Comparison of ENCODE assay signal across 8 cellular contexts in the genomic region with DNA sequence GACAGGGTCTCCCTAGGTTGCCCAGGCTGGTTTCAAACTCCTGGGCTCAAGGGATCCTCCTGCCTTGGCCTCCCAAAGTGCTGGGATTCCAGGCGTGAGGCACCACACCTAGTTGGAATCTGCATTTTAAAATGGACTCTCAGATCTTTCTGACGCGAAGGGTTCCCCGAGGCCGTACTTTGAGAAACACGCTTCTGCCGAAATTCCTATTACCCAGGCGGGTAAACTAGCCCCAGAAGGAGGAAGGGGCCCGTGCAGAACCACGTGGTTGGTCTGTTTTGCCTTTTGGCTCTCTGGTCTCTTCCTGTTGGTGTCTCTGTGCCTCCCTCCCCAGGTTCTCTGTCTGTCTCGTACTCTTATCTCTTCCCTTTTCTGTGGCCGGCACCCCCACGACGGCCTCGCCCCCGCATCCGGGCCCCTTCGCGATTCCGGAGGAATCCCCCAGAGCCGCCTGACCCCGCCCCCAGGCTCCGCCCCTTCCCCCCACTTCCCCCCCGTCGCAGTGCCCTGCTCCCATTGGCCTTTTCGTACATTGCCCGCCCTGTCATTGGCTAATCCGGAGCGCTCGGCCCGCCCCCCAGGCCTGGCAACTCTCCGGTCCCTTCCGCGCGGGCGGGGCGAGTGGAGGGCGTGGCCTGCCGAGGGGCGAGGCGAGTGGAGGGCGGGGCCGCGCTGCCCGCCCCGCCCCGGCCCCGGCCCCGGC. TPM values are rescaled to one million over a fixed set of nuclear protein-coding genes. Genes with fewer than 3 reads are reported as not detected.
DNase-seq lines count a peak whose midpoint lies in the region; ATAC-seq and TF ChIP-seq lines count a peak whose summit lies in the region.

A gene (plus strand): TSS at position 689 of the 703 bp plus-strand sequence. CDS start 12,354 bp downstream, outside the sequence.

- H3K4me1 Mint-ChIP-seq in WTC11 = peaks cover 16% of the 10 kb centered on the region

- peak within 1 kb of the TSS; percentile 41; the same call in 1 of the 2 replicates for H3K27ac Mint-ChIP-seq in WTC11

- TF ChIP-seq CTCF in AG04449 (IDR thresholded peaks at IDR 0.05; ENCODE audit: insufficient read depth, low read length, missing control alignments) = no peak
- no peak for TF ChIP-seq CTCF in WTC11 (IDR thresholded peaks at IDR 0.05)
- no peak for TF ChIP-seq CTCF in cardiac fibroblast (IDR thresholded peaks at IDR 0.05; ENCODE audit: low read depth, low read length)

- no peaks in the 10 kb centered on the region for H3K9me3 Mint-ChIP-seq in WTC11

- H3K36me3 Mint-ChIP-seq in WTC11 = no peaks in the 10 kb centered on the region

- peaks cover 39% of the 10 kb centered on the region for H3K27me3 Mint-ChIP-seq in WTC11 (ENCODE audit: low read depth)

- H3K4me3 Mint-ChIP-seq in WTC11 = peak within 1 kb of the TSS; percentile 95

- H3K4me3 ChIP-seq in AG04449 (ENCODE audit: low read depth, low read length) (peak within 1 kb of the TSS; percentile 78), cardiac fibroblast (replicated peaks in 1 of 2; ENCODE audit: low read depth in 2 of 2, low read length in 2 of 2) (peak within 1 kb of the TSS; percentile 91 to 92)

- DNase-seq in AG04449 (ENCODE audit: low read depth, low spot score) (peak; percentile 56), NCI-H2227 treated with DMSO at 0.1 percent for 48 hours (lab: John Stamatoyannopoulos, UW) (peak; percentile 86), WTC11 (ENCODE audit: low spot score) (peak; percentile 99), cardiac fibroblast (ENCODE audit: low read depth in 2 of 2) (peak; percentile 96 to 98), inferior parietal cortex (ENCODE audit: extremely low spot score) (peak; percentile 91), smooth muscle cell of the brain vasculature (ENCODE audit: low read depth, low spot score) (peak; percentile 83)

- POLR2A ChIA-PET in AG04449 (lab: Yijun Ruan, JAX) (no interaction called here), WTC11 (lab: Charles Lee) (no interaction called here)

- ATAC-seq in GM18909 (IDR thresholded peaks at IDR 0.05; ENCODE audit: poor library complexity, unreplicated experiment) = peak; percentile 83
- peak; percentile 82 for ATAC-seq in HG03175 (IDR thresholded peaks at IDR 0.05; ENCODE audit: unreplicated experiment)
- peak; percentile 90 for ATAC-seq in WTC11

- CTCF ChIA-PET in AG04449 (lab: Yijun Ruan, JAX) (interaction anchor here (1.7 to 3.4 kb wide), 4 partner anchors 49 to 80 kb away, joined by 4 to 143 read pairs (median 50); a partner anchor contains a TSS), WTC11 (lab: Charles Lee) (interaction anchor here (1.1 to 3.4 kb wide), 2 partner anchors 38 to 68 kb away, joined by 3 to 217 read pairs; no protein-coding TSS in a partner anchor)

TF ChIP-seq in WTC11, 78 proteins besides CTCF, POLR2A, EP300 and RAD21 (continues in another document):
- no peak for TF ChIP-seq ZNF263 (CRISPR knock-in tag; IDR thresholded peaks at IDR 0.05; ENCODE audit: low read depth)
- no peak for TF ChIP-seq HMGA2 (CRISPR knock-in tag; IDR thresholded peaks at IDR 0.05)
- no peak for TF ChIP-seq SMAD4 (CRISPR knock-in tag; IDR thresholded peaks at IDR 0.05)
- TF ChIP-seq GRHL2 (CRISPR knock-in tag; IDR thresholded peaks at IDR 0.05; ENCODE audit: insufficient replicate concordance, severe bottlenecking) = no peak
- TF ChIP-seq, protein P1, sequence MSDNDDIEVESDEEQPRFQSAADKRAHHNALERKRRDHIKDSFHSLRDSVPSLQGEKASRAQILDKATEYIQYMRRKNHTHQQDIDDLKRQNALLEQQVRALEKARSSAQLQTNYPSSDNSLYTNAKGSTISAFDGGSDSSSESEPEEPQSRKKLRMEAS (CRISPR knock-in tag; IDR thresholded peaks at IDR 0.05) = no peak
- no peak for TF ChIP-seq ESRRA (CRISPR knock-in tag; IDR thresholded peaks at IDR 0.05; ENCODE audit: borderline replicate concordance)
- TF ChIP-seq ELF4 (CRISPR knock-in tag; IDR thresholded peaks at IDR 0.05; ENCODE audit: low read depth) = no peak
- no peak for TF ChIP-seq FOXK1 (CRISPR knock-in tag; IDR thresholded peaks at IDR 0.05)
- TF ChIP-seq, protein P2, sequence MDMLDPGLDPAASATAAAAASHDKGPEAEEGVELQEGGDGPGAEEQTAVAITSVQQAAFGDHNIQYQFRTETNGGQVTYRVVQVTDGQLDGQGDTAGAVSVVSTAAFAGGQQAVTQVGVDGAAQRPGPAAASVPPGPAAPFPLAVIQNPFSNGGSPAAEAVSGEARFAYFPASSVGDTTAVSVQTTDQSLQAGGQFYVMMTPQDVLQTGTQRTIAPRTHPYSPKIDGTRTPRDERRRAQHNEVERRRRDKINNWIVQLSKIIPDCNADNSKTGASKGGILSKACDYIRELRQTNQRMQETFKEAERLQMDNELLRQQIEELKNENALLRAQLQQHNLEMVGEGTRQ (CRISPR knock-in tag; IDR thresholded peaks at IDR 0.05) = peak; percentile 33; the same call in 1 of the 2 replicates
- TF ChIP-seq, protein P3, sequence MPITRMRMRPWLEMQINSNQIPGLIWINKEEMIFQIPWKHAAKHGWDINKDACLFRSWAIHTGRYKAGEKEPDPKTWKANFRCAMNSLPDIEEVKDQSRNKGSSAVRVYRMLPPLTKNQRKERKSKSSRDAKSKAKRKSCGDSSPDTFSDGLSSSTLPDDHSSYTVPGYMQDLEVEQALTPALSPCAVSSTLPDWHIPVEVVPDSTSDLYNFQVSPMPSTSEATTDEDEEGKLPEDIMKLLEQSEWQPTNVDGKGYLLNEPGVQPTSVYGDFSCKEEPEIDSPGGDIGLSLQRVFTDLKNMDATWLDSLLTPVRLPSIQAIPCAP (CRISPR knock-in tag; IDR thresholded peaks at IDR 0.05) = no peak
- TF ChIP-seq, protein P4, sequence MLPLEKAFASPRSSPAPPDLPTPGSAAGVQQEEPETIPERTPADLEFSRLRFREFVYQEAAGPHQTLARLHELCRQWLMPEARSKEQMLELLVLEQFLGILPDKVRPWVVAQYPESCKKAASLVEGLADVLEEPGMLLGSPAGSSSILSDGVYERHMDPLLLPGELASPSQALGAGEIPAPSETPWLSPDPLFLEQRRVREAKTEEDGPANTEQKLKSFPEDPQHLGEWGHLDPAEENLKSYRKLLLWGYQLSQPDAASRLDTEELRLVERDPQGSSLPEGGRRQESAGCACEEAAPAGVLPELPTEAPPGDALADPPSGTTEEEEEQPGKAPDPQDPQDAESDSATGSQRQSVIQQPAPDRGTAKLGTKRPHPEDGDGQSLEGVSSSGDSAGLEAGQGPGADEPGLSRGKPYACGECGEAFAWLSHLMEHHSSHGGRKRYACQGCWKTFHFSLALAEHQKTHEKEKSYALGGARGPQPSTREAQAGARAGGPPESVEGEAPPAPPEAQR (CRISPR knock-in tag; IDR thresholded peaks at IDR 0.05) = no peak
- peak; percentile 89; the same call in 1 of the 2 replicates for TF ChIP-seq SP1 (CRISPR knock-in tag; conservative IDR thresholded peaks at IDR 0.05)
- TF ChIP-seq, protein P5, sequence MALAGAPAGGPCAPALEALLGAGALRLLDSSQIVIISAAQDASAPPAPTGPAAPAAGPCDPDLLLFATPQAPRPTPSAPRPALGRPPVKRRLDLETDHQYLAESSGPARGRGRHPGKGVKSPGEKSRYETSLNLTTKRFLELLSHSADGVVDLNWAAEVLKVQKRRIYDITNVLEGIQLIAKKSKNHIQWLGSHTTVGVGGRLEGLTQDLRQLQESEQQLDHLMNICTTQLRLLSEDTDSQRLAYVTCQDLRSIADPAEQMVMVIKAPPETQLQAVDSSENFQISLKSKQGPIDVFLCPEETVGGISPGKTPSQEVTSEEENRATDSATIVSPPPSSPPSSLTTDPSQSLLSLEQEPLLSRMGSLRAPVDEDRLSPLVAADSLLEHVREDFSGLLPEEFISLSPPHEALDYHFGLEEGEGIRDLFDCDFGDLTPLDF (CRISPR knock-in tag; IDR thresholded peaks at IDR 0.05) = no peak
- no peak for TF ChIP-seq FOXJ3 (CRISPR knock-in tag; IDR thresholded peaks at IDR 0.05; ENCODE audit: borderline replicate concordance)
- TF ChIP-seq, protein P6, sequence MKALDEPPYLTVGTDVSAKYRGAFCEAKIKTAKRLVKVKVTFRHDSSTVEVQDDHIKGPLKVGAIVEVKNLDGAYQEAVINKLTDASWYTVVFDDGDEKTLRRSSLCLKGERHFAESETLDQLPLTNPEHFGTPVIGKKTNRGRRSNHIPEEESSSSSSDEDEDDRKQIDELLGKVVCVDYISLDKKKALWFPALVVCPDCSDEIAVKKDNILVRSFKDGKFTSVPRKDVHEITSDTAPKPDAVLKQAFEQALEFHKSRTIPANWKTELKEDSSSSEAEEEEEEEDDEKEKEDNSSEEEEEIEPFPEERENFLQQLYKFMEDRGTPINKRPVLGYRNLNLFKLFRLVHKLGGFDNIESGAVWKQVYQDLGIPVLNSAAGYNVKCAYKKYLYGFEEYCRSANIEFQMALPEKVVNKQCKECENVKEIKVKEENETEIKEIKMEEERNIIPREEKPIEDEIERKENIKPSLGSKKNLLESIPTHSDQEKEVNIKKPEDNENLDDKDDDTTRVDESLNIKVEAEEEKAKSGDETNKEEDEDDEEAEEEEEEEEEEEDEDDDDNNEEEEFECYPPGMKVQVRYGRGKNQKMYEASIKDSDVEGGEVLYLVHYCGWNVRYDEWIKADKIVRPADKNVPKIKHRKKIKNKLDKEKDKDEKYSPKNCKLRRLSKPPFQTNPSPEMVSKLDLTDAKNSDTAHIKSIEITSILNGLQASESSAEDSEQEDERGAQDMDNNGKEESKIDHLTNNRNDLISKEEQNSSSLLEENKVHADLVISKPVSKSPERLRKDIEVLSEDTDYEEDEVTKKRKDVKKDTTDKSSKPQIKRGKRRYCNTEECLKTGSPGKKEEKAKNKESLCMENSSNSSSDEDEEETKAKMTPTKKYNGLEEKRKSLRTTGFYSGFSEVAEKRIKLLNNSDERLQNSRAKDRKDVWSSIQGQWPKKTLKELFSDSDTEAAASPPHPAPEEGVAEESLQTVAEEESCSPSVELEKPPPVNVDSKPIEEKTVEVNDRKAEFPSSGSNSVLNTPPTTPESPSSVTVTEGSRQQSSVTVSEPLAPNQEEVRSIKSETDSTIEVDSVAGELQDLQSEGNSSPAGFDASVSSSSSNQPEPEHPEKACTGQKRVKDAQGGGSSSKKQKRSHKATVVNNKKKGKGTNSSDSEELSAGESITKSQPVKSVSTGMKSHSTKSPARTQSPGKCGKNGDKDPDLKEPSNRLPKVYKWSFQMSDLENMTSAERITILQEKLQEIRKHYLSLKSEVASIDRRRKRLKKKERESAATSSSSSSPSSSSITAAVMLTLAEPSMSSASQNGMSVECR (CRISPR knock-in tag; IDR thresholded peaks at IDR 0.05; ENCODE audit: borderline replicate concordance) = no peak
- TF ChIP-seq PRRX2 (CRISPR knock-in tag; IDR thresholded peaks at IDR 0.05) = no peak
- TF ChIP-seq JAZF1 (CRISPR knock-in tag; IDR thresholded peaks at IDR 0.05) = no peak
- TF ChIP-seq, protein P7, sequence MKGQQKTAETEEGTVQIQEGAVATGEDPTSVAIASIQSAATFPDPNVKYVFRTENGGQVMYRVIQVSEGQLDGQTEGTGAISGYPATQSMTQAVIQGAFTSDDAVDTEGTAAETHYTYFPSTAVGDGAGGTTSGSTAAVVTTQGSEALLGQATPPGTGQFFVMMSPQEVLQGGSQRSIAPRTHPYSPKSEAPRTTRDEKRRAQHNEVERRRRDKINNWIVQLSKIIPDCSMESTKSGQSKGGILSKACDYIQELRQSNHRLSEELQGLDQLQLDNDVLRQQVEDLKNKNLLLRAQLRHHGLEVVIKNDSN (CRISPR knock-in tag; IDR thresholded peaks at IDR 0.05) = 0 out of 2 replicates have a peak, but pooled peaks have one; percentile 18

RNA-seq across cellular contexts. Expression of the gene that starts here (rescaled TPM):
- total RNA-seq in WTC11 (2021) = 8.3 to 8.7 TPM (median 8.6 TPM) in 3 replicates

Comparison
In these comparisons a context has a peak if more than half of its experiments do, and no peak if none do; other contexts are left out.
1. Peak in every context shown above with its lines: DNase-seq, ATAC-seq and H3K4me3 ChIP-seq.